1 cellular context compared by ENCODE assay signal in the genomic region with DNA sequence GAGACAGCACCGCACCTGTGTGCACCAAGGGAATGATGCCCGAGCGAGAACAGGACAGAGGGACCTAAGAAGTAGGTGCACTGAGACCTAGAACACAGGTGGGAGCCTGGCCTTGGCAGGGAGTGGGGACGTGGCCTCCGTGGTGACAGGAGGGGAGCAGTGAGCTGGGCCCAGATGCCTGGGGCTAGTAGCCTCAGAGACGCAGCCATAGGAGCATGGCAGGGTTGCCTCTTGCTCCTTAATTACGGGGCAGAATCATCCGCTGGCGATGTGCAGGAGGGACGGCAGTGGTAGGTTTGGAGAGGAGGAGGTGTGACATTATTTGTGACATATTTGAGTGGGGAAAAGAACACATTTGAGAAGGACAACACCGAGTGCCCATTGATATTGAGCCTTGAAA.
TF ChIP-seq lines count a peak whose summit lies in the region.

No MANE protein-coding gene starts in this region.

TF ChIP-seq in IMR-90, 13 proteins besides CTCF, POLR2A, EP300 and RAD21 (continued from another document):
- TF ChIP-seq MAZ (IDR thresholded peaks at IDR 0.05; ENCODE audit: borderline replicate concordance, low read depth, low read length) (no peak), SMC3 (IDR thresholded peaks at IDR 0.05; ENCODE audit: low read depth, low read length) (no peak), ELK1 (IDR thresholded peaks at IDR 0.05; ENCODE audit: borderline replicate concordance, low read depth, low read length) (no peak), CHD1 (IDR thresholded peaks at IDR 0.05; ENCODE audit: low read depth, low read length) (no peak)
